Comparison of ENCODE assay signal across 7 cellular contexts in the genomic region with DNA sequence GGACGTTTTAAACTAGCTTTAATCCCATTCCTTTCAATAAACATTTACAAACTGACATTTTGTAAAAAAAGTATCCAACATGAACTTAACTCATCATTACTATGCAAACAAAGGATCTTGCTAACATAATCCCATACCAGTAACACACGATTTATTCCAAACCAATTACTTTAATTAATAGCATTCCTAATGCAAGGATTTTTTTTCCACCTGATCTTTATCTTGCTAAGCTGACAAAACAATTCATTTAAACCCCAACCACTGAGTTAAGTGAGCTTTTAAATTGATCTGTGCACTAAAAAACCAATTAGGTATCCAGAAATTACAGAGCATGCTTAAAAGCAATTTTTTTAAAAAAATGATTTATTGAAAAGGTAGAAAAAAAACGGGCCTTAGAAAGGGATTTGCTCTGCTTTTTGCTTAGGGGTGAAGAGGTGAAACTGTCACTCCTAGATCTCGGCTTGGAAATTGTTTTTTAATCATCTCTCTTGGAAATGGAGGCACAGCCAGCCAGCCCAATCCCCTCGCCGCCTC. TPM values are rescaled to one million over a fixed set of nuclear protein-coding genes. Genes with fewer than 3 reads are reported as not detected.
A peak's percentile ranks its signal among the peaks of the same experiment; 100 is the strongest.
DNase-seq lines count a peak whose midpoint lies in the region; ATAC-seq and TF ChIP-seq lines count a peak whose summit lies in the region.

No MANE protein-coding gene starts in this region.

- TF ChIP-seq POLR2A in spleen (IDR thresholded peaks at IDR 0.05) = no peak

- DNase-seq in HFF-Myc (ENCODE audit: extremely low read depth, low read depth) (no peak), iPS DF 6.9 (ENCODE audit: low read depth, low spot score) (no peak), spleen (no peak), posterior vena cava (ENCODE audit: low spot score) (no peak), head of caudate nucleus (no peak)
- no peak for DNase-seq in activated CD4-positive, alpha-beta memory T cell treated with anti-CD3 and anti-CD28 coated beads for 36 hours

- H3K9me3 ChIP-seq in iPS DF 6.9 (ENCODE audit: control insufficient read depth, insufficient read depth, low read length) = no peaks in the 10 kb centered on the region
- H3K9me3 ChIP-seq in spleen = no peaks in the 10 kb centered on the region

- peak overlapping the region; percentile 53 for H3K27ac Mint-ChIP-seq in activated CD4-positive, alpha-beta memory T cell treated with anti-CD3 and anti-CD28 coated beads for 36 hours

- no peak overlapping the region for H3K27ac ChIP-seq in iPS DF 6.9 (ENCODE audit: low read length)
- H3K27ac ChIP-seq in spleen = peak overlapping the region in 5 of 8 donors; percentile 90 to 97 (median 91)

- peak overlapping the region; percentile 83 for H3K4me3 Mint-ChIP-seq in activated CD4-positive, alpha-beta memory T cell treated with anti-CD3 and anti-CD28 coated beads for 36 hours

- no peak for ATAC-seq in GM19463 (IDR thresholded peaks at IDR 0.05; ENCODE audit: unreplicated experiment)

- CTCF ChIA-PET in activated CD4-positive, alpha-beta memory T cell treated with anti-CD3 and anti-CD28 coated beads for 36 hours (lab: Charles Lee) = interaction anchor here (0.6 to 2.1 kb wide), 8 partner anchors 14 to 237 kb away, joined by 3 to 36 read pairs (median 4); no protein-coding TSS in a partner anchor

- H3K4me1 Mint-ChIP-seq in activated CD4-positive, alpha-beta memory T cell treated with anti-CD3 and anti-CD28 coated beads for 36 hours (ENCODE audit: low read depth) = peaks cover 65% of the 10 kb centered on the region

- peaks cover 24% of the 10 kb centered on the region for H3K36me3 Mint-ChIP-seq in activated CD4-positive, alpha-beta memory T cell treated with anti-CD3 and anti-CD28 coated beads for 36 hours

- 100% methylated on average over 1 of the region's 6 CpGs for WGBS in iPS DF 6.9 (ENCODE audit: insufficient coverage, insufficient read length)
- 43 to 53% (median 46%) methylated on average over 6 of the region's 6 CpGs for WGBS in spleen, 5 donors

- no peaks in the 10 kb centered on the region for H3K9me3 Mint-ChIP-seq in activated CD4-positive, alpha-beta memory T cell treated with anti-CD3 and anti-CD28 coated beads for 36 hours

- TF ChIP-seq CTCF in HFF-Myc (IDR thresholded peaks at IDR 0.05; ENCODE audit: low read depth, low read length, missing control alignments) = no peak
- no peak for TF ChIP-seq CTCF in spleen (IDR thresholded peaks at IDR 0.05 in 8 of 11, conservative IDR thresholded peaks at IDR 0.05 in 3 of 11)

- H3K4me3 ChIP-seq in HFF-Myc (replicated peaks; ENCODE audit: low read depth, low read length) (peak overlapping the region; percentile 67), iPS DF 6.9 (ENCODE audit: low read length) (peak overlapping the region; percentile 75; the same call in 1 of the 2 replicates), spleen (peak overlapping the region; percentile 62 to 99 (median 86))

- peaks cover 1% of the 10 kb centered on the region; the same call in 1 of the 2 replicates for H3K4me1 ChIP-seq in iPS DF 6.9 (ENCODE audit: control insufficient read depth, insufficient read depth, low read length)
- H3K4me1 ChIP-seq in spleen = peaks cover 23 to 75% (median 64%) of the 10 kb centered on the region in 6 donors

- H3K36me3 ChIP-seq in iPS DF 6.9 (ENCODE audit: control insufficient read depth, insufficient read depth, low read length) (no peaks in the 10 kb centered on the region), spleen (peaks cover 0 to 42% (median 0%) of the 10 kb centered on the region in 6 donors)

- H3K27me3 ChIP-seq in iPS DF 6.9 (ENCODE audit: control insufficient read depth, insufficient read depth, low read length) (peaks cover 3% of the 10 kb centered on the region; the same call in 1 of the 2 replicates), spleen (replicated peaks in 1 of 7) (peaks cover 0 to 5% (median 0%) of the 10 kb centered on the region in 7 donors)

- POLR2A ChIA-PET in activated CD4-positive, alpha-beta memory T cell treated with anti-CD3 and anti-CD28 coated beads for 36 hours (lab: Charles Lee) = interaction anchor here (0.9 to 2.6 kb wide), 8 partner anchors 11 to 63 kb away, joined by 3 to 9 read pairs (median 6); no protein-coding TSS in a partner anchor

- intact Hi-C loops in activated CD4-positive, alpha-beta memory T cell treated with anti-CD3 and anti-CD28 coated beads for 36 hours (cut with micrococcal nuclease) = loop anchor here (5.0 kb wide), 1 partner anchor 124 kb away; the partner anchor contains the start of gene CAPN7
- intact Hi-C loops in spleen (cut with DNase I; ENCODE audit: low total_unique reads) = loop anchor here (10.0 kb wide), 1 partner anchor 56 kb away; no protein-coding TSS in a partner anchor
- intact Hi-C loops in posterior vena cava (cut with DNase I) = loop anchor here (5.0 kb wide), 2 partner anchors 64 to 941 kb away; no protein-coding TSS in a partner anchor
- intact Hi-C loops in head of caudate nucleus (cut with DNase I) = loop anchor here (1.0 to 5.0 kb wide), 2 partner anchors 46 to 62 kb away; no protein-coding TSS in a partner anchor

- H3K27me3 Mint-ChIP-seq in activated CD4-positive, alpha-beta memory T cell treated with anti-CD3 and anti-CD28 coated beads for 36 hours = no peaks in the 10 kb centered on the region

RNA-seq across cellular contexts. Expression of gene SH3BP5, which starts 1.2 kb away (rescaled TPM):
- total RNA-seq in activated CD4-positive, alpha-beta memory T cell treated with anti-CD3 and anti-CD28 coated beads for 36 hours = 10 to 100 TPM; 33.6 to 37.5 TPM
- total RNA-seq in spleen (10 to 100 TPM; 46.6 to 75.0 (median 62.3) TPM), posterior vena cava (100 to 1,000 TPM in 1 of 2 donors, 10 to 100 TPM in 1; 67.9 to 105 TPM)
- polyA plus RNA-seq in spleen = 10 to 100 TPM; 36.4 to 46.0 (median 39.7) TPM
